In the genomic region with DNA sequence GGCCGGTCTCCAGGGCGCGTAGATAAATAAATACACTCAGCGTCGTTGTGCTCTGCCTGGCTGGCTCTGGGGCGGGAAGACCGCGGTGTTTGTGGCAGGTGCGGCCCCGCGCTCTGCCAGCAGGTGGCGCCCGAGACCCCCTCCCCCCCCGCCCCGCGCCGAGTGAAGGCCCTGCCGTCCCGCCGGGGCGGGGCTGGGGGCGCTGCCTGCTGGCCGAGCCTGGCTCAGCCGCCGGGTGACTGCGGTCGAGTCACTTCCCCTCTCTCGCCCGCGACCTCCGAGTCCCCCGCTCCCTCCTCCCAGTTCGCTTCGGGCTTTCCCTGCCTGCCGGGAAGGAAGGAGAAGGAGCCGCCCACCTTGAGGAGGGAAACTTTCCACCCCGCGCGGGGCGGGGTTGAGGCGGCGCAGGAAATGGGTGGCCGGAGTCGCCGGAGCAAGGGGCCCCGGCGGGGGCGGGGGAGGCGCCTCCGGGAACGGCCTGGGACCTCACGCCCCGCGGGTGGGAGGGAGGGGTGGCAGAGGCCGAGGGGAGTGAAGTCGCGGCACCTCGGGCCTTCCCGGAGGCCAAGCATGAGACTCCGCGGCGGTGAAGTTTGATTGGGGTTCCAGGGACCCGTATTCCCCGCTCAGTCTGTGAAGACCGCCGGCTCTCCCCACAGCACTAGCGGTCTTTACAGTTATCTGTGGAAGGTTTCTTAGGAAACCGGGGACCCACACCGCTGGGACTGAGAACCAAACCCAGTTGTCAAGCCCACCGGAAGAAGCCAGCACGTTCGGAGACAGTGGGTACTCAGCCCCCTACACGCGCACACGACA, we compare ENCODE assay signal across 7 cellular contexts. TPM values are rescaled to one million over a fixed set of nuclear protein-coding genes. Genes with fewer than 3 reads are reported as not detected.
A peak's percentile ranks its signal among the peaks of the same experiment; 100 is the strongest.
DNase-seq lines count a peak whose midpoint lies in the region; ATAC-seq, FAIRE-seq and TF ChIP-seq lines count a peak whose summit lies in the region.

No MANE protein-coding gene starts in this region.

- no peak for TF ChIP-seq POLR2A in GM12891 (IDR thresholded peaks at IDR 0.05; ENCODE audit: low read depth, low read length)

- peak; percentile 89 for FAIRE-seq in GM12891 (lab: Jason Lieb, UNC)

- DNase-seq in GM12891 (ENCODE audit: insufficient read length, low spot score) (peak; percentile 96), NCI-H2196 treated with DMSO at 0.1 percent for 48 hours (lab: John Stamatoyannopoulos, UW; ENCODE audit: unreplicated experiment) (peak; percentile 79), cerebellum (ENCODE audit: low spot score) (peak; percentile 87)
- peak; percentile 77 for DNase-seq in activated CD4-positive, alpha-beta T cell treated with anti-CD3 and anti-CD28 coated beads for 1 hour
- DNase-seq in stimulated activated CD4-positive, alpha-beta T cell treated with anti-CD3 and anti-CD28 coated beads, Interleukin-1b, Interleukin-23, amount 100 ng/mL, for 1 hour (ENCODE audit: low read depth in 2 of 2): peak; percentile 65 to 75

- ATAC-seq in HG02798 (IDR thresholded peaks at IDR 0.05; ENCODE audit: poor library complexity, unreplicated experiment): peak; percentile 45

- H3K27ac ChIP-seq in layer of hippocampus (ENCODE audit: low read depth, low read length): peak overlapping the region; percentile 90

- H3K27me3 ChIP-seq in layer of hippocampus (ENCODE audit: control insufficient read depth, insufficient read depth, low read length): no peaks in the 10 kb centered on the region

TF ChIP-seq in GM12891, 5 proteins besides CTCF, POLR2A, EP300 and RAD21:
- peak; percentile 90 for TF ChIP-seq SPI1 (IDR thresholded peaks at IDR 0.05; ENCODE audit: low read depth, low read length)
- no peak for TF ChIP-seq POLR2AphosphoS5 (IDR thresholded peaks at IDR 0.05; ENCODE audit: low read depth, low read length)

RNA-seq across cellular contexts. Expression of gene EHBP1L1, which starts 1.5 kb away (rescaled TPM):
- 36.3 TPM for polyA plus RNA-seq in GM12891 (2012; ENCODE audit: low read depth, missing spikeins)
- total RNA-seq in cerebellum: 11.4 TPM

RNA-seq across cellular contexts. Expression of gene FAM89B, which starts 2.0 kb away (rescaled TPM):
- 18.3 TPM for polyA plus RNA-seq in GM12891 (2012; ENCODE audit: low read depth, missing spikeins)
- 24.7 TPM for total RNA-seq in cerebellum

RNA-seq across cellular contexts. Expression of gene ZNRD2, which starts 4.1 kb away (rescaled TPM):
- 48.7 TPM for polyA plus RNA-seq in GM12891 (2012; ENCODE audit: low read depth, missing spikeins)
- total RNA-seq in cerebellum: 14.3 TPM

RNA-seq across cellular contexts. Expression of gene LTBP3, which starts 16.2 kb away (rescaled TPM):
- 14.6 TPM for polyA plus RNA-seq in GM12891 (2012; ENCODE audit: low read depth, missing spikeins)
- 27.9 TPM for total RNA-seq in cerebellum

RNA-seq across cellular contexts. Expression of gene KCNK7, which starts 21.2 kb away (rescaled TPM):
- 0.09 TPM for polyA plus RNA-seq in GM12891 (2012; ENCODE audit: low read depth, missing spikeins)
- 0.27 TPM for total RNA-seq in cerebellum

Comparison
In these comparisons a context has a peak if more than half of its experiments do, and no peak if none do; other contexts are left out.
1. Peak in every context shown above with its lines: DNase-seq, ATAC-seq and H3K27ac ChIP-seq.